Comparison of ENCODE assay signal across 1 cellular context in the genomic region with DNA sequence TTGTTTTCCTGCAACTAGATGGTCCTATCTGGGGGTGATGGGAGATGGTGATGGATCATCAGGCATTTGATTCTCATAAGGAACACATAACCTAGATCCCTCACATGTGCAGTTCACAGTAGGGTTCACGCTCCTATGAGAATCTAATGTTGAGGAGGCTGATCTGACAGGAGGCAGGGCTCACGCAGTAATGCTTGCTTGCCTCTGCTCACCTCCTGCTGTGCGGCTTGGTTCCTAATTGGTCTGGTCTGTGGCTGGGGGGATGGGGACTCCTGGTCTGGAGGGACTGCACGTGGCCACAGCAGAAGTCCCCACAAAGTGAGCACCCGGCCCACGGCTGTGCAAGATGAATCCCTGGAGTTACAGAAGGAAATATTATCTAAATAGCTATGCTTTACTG.
TF ChIP-seq lines count a peak whose summit lies in the region.

No MANE protein-coding gene starts in this region.

TF ChIP-seq in GM23338, 12 proteins besides CTCF, POLR2A, EP300 and RAD21 (continued from another document):
- TF ChIP-seq, protein P1, sequence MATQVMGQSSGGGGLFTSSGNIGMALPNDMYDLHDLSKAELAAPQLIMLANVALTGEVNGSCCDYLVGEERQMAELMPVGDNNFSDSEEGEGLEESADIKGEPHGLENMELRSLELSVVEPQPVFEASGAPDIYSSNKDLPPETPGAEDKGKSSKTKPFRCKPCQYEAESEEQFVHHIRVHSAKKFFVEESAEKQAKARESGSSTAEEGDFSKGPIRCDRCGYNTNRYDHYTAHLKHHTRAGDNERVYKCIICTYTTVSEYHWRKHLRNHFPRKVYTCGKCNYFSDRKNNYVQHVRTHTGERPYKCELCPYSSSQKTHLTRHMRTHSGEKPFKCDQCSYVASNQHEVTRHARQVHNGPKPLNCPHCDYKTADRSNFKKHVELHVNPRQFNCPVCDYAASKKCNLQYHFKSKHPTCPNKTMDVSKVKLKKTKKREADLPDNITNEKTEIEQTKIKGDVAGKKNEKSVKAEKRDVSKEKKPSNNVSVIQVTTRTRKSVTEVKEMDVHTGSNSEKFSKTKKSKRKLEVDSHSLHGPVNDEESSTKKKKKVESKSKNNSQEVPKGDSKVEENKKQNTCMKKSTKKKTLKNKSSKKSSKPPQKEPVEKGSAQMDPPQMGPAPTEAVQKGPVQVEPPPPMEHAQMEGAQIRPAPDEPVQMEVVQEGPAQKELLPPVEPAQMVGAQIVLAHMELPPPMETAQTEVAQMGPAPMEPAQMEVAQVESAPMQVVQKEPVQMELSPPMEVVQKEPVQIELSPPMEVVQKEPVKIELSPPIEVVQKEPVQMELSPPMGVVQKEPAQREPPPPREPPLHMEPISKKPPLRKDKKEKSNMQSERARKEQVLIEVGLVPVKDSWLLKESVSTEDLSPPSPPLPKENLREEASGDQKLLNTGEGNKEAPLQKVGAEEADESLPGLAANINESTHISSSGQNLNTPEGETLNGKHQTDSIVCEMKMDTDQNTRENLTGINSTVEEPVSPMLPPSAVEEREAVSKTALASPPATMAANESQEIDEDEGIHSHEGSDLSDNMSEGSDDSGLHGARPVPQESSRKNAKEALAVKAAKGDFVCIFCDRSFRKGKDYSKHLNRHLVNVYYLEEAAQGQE (IDR thresholded peaks at IDR 0.05; ENCODE audit: unreplicated experiment) = no peak
- TF ChIP-seq POLR2AphosphoS5 (IDR thresholded peaks at IDR 0.05; ENCODE audit: low read depth) = no peak
- no peak for TF ChIP-seq NANOG (IDR thresholded peaks at IDR 0.05; ENCODE audit: borderline replicate concordance)
- TF ChIP-seq STAT1 (IDR thresholded peaks at IDR 0.05; ENCODE audit: unreplicated experiment) = no peak
- TF ChIP-seq, protein P2, sequence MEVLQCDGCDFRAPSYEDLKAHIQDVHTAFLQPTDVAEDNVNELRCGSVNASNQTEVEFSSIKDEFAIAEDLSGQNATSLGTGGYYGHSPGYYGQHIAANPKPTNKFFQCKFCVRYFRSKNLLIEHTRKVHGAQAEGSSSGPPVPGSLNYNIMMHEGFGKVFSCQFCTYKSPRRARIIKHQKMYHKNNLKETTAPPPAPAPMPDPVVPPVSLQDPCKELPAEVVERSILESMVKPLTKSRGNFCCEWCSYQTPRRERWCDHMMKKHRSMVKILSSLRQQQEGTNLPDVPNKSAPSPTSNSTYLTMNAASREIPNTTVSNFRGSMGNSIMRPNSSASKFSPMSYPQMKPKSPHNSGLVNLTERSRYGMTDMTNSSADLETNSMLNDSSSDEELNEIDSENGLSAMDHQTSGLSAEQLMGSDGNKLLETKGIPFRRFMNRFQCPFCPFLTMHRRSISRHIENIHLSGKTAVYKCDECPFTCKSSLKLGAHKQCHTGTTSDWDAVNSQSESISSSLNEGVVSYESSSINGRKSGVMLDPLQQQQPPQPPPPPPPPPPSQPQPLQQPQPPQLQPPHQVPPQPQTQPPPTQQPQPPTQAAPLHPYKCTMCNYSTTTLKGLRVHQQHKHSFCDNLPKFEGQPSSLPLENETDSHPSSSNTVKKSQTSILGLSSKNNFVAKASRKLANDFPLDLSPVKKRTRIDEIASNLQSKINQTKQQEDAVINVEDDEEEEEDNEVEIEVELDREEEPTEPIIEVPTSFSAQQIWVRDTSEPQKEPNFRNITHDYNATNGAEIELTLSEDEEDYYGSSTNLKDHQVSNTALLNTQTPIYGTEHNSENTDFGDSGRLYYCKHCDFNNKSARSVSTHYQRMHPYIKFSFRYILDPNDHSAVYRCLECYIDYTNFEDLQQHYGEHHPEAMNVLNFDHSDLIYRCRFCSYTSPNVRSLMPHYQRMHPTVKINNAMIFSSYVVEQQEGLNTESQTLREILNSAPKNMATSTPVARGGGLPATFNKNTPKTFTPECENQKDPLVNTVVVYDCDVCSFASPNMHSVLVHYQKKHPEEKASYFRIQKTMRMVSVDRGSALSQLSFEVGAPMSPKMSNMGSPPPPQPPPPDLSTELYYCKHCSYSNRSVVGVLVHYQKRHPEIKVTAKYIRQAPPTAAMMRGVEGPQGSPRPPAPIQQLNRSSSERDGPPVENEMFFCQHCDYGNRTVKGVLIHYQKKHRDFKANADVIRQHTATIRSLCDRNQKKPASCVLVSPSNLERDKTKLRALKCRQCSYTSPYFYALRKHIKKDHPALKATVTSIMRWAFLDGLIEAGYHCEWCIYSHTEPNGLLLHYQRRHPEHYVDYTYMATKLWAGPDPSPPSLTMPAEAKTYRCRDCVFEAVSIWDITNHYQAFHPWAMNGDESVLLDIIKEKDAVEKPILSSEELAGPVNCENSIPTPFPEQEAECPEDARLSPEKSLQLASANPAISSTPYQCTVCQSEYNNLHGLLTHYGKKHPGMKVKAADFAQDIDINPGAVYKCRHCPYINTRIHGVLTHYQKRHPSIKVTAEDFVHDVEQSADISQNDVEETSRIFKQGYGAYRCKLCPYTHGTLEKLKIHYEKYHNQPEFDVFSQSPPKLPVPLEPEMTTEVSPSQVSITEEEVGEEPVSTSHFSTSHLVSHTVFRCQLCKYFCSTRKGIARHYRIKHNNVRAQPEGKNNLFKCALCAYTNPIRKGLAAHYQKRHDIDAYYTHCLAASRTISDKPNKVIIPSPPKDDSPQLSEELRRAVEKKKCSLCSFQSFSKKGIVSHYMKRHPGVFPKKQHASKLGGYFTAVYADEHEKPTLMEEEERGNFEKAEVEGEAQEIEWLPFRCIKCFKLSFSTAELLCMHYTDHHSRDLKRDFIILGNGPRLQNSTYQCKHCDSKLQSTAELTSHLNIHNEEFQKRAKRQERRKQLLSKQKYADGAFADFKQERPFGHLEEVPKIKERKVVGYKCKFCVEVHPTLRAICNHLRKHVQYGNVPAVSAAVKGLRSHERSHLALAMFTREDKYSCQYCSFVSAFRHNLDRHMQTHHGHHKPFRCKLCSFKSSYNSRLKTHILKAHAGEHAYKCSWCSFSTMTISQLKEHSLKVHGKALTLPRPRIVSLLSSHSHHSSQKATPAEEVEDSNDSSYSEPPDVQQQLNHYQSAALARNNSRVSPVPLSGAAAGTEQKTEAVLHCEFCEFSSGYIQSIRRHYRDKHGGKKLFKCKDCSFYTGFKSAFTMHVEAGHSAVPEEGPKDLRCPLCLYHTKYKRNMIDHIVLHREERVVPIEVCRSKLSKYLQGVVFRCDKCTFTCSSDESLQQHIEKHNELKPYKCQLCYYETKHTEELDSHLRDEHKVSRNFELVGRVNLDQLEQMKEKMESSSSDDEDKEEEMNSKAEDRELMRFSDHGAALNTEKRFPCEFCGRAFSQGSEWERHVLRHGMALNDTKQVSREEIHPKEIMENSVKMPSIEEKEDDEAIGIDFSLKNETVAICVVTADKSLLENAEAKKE (CRISPR knock-in tag; IDR thresholded peaks at IDR 0.05) = no peak
- TF ChIP-seq ZNF114 (CRISPR knock-in tag; IDR thresholded peaks at IDR 0.05) = no peak
- no peak for TF ChIP-seq CREB1 (CRISPR knock-in tag; IDR thresholded peaks at IDR 0.05; ENCODE audit: low read depth)
- TF ChIP-seq ZNF331 (CRISPR knock-in tag; IDR thresholded peaks at IDR 0.05; ENCODE audit: low read depth) = no peak
